ENCODE assay signal across 8 cellular contexts in genomic region chr3:192892981-192893827, GRCh38. TPM values are rescaled to one million over a fixed set of nuclear protein-coding genes. Genes with fewer than 3 reads are reported as not detected.
DNase-seq lines count a peak whose midpoint lies in the region; ATAC-seq and TF ChIP-seq lines count a peak whose summit lies in the region.

No MANE protein-coding gene starts in this region.

- H3K27ac Mint-ChIP-seq in CD8-positive, alpha-beta T cell = peak overlapping the region; percentile 70
- peak overlapping the region; percentile 69 to 77 for H3K27ac Mint-ChIP-seq in stimulated activated naive CD8-positive, alpha-beta T cell treated with anti-CD3 and anti-CD28 coated beads, Interleukin-15, amount 100 ng/mL, for 72 hours

- H3K4me1 ChIP-seq in CD8-positive, alpha-beta T cell (ENCODE audit: insufficient read depth, low read length) = peaks cover 17% of the 10 kb centered on the region
- peaks cover 3% of the 10 kb centered on the region for H3K4me1 ChIP-seq in mucosa of descending colon (ENCODE audit: low read depth)

- no peaks in the 10 kb centered on the region for H3K36me3 ChIP-seq in CD8-positive, alpha-beta T cell (ENCODE audit: insufficient read depth, low read length)
- H3K36me3 ChIP-seq in brain microvascular endothelial cell (replicated peaks) = no peaks in the 10 kb centered on the region
- H3K36me3 ChIP-seq in mucosa of descending colon (ENCODE audit: low read depth) = no peaks in the 10 kb centered on the region

- H3K36me3 Mint-ChIP-seq in CD8-positive, alpha-beta T cell = no peaks in the 10 kb centered on the region

- peak overlapping the region; percentile 58 for H3K4me3 Mint-ChIP-seq in CD8-positive, alpha-beta T cell
- H3K4me3 Mint-ChIP-seq in stimulated activated naive CD8-positive, alpha-beta T cell treated with anti-CD3 and anti-CD28 coated beads, Interleukin-15, amount 100 ng/mL, for 72 hours = peak overlapping the region; percentile 57 to 76

- intact Hi-C loops in CD8-positive, alpha-beta T cell (cut with DNase I, micrococcal nuclease) = no loop called here
- intact Hi-C loops in mucosa of descending colon (cut with DNase I, micrococcal nuclease) = no loop called here

- no peak for TF ChIP-seq CTCF in CD8-positive, alpha-beta T cell (IDR thresholded peaks at IDR 0.05)
- TF ChIP-seq CTCF in GM20000 (IDR thresholded peaks at IDR 0.05; ENCODE audit: extremely low read depth, missing control alignments) (no peak), brain microvascular endothelial cell (IDR thresholded peaks at IDR 0.05; ENCODE audit: low read depth, low read length, missing control alignments) (no peak), mucosa of descending colon (IDR thresholded peaks at IDR 0.05) (no peak)

- no peaks in the 10 kb centered on the region for H3K9me3 ChIP-seq in CD8-positive, alpha-beta T cell (ENCODE audit: low read length)
- no peaks in the 10 kb centered on the region for H3K9me3 ChIP-seq in mucosa of descending colon

- in situ Hi-C loops in brain microvascular endothelial cell (cut with HindIII; ENCODE audit: low pct_ligation_motif_present, low sequenced_read_pairs) = no loop called here

- CTCF ChIA-PET in CD8-positive, alpha-beta T cell (lab: Charles Lee) = interaction anchor here (1.3 kb wide), 1 partner anchor 80 kb away, joined by 3 read pairs; no protein-coding TSS in a partner anchor

- H3K9me3 Mint-ChIP-seq in CD8-positive, alpha-beta T cell = no peaks in the 10 kb centered on the region
- no peaks in the 10 kb centered on the region for H3K9me3 Mint-ChIP-seq in stimulated activated naive CD8-positive, alpha-beta T cell treated with anti-CD3 and anti-CD28 coated beads, Interleukin-15, amount 100 ng/mL, for 72 hours

- peak overlapping the region; percentile 54 for H3K27ac ChIP-seq in CD8-positive, alpha-beta T cell (ENCODE audit: low read depth, low read length)
- H3K27ac ChIP-seq in brain microvascular endothelial cell = peak overlapping the region; percentile 90

- no peaks in the 10 kb centered on the region for H3K27me3 ChIP-seq in CD8-positive, alpha-beta T cell (ENCODE audit: insufficient read depth, low read length)
- no peaks in the 10 kb centered on the region for H3K27me3 ChIP-seq in brain microvascular endothelial cell (replicated peaks)

- ATAC-seq in CD8-positive, alpha-beta T cell = peak; percentile 78
- ATAC-seq in HG03460 (IDR thresholded peaks at IDR 0.05; ENCODE audit: unreplicated experiment) (peak; percentile 98), mucosa of descending colon (peak; percentile 64)
- ATAC-seq in stimulated activated naive CD8-positive, alpha-beta T cell treated with anti-CD3 and anti-CD28 coated beads, Interleukin-15, amount 100 ng/mL, for 72 hours = peak; percentile 95

- peaks cover 16% of the 10 kb centered on the region for H3K4me1 Mint-ChIP-seq in CD8-positive, alpha-beta T cell (ENCODE audit: low read depth)
- H3K4me1 Mint-ChIP-seq in stimulated activated naive CD8-positive, alpha-beta T cell treated with anti-CD3 and anti-CD28 coated beads, Interleukin-15, amount 100 ng/mL, for 72 hours = peaks cover 88% of the 10 kb centered on the region

- H3K27me3 Mint-ChIP-seq in CD8-positive, alpha-beta T cell (ENCODE audit: low read depth) = no peaks in the 10 kb centered on the region
- H3K27me3 Mint-ChIP-seq in stimulated activated naive CD8-positive, alpha-beta T cell treated with anti-CD3 and anti-CD28 coated beads, Interleukin-15, amount 100 ng/mL, for 72 hours = peaks cover 41% of the 10 kb centered on the region

- peak overlapping the region; percentile 36 for H3K4me3 ChIP-seq in CD8-positive, alpha-beta T cell (ENCODE audit: low read depth, low read length)
- H3K4me3 ChIP-seq in brain microvascular endothelial cell (ENCODE audit: low read depth, low read length) (peak overlapping the region; percentile 37), mucosa of descending colon (no peak overlapping the region)

- POLR2A ChIA-PET in CD8-positive, alpha-beta T cell (lab: Charles Lee) = no interaction called here

- peak in 5 of 7 experiments; percentile 13 to 52 (median 25) for DNase-seq in CD8-positive, alpha-beta T cell
- DNase-seq in GM20000 (ENCODE audit: low spot score) (peak; percentile 72), T-helper 2 cell (peak; percentile 24 to 99 (median 46)), brain microvascular endothelial cell (peak; percentile 95), mucosa of descending colon (peak in 1 of 3 donors; percentile 53), GDM1 (lab: John Stamatoyannopoulos, UW) (no peak)
- DNase-seq in stimulated activated naive CD8-positive, alpha-beta T cell treated with anti-CD3 and anti-CD28 coated beads, Interleukin-15, amount 100 ng/mL, for 72 hours = peak; percentile 69 to 88

RNA-seq across cellular contexts. Expression of gene MB21D2, which starts 24.5 kb away (rescaled TPM):
- total RNA-seq in CD8-positive, alpha-beta T cell = 1 to 10 TPM; 1.2 to 1.4 TPM
- 1 to 10 TPM; 1.9 to 4.0 (median 2.7) TPM for total RNA-seq in mucosa of descending colon
